Comparison of ENCODE assay signal across 26 cellular contexts in the genomic region with DNA sequence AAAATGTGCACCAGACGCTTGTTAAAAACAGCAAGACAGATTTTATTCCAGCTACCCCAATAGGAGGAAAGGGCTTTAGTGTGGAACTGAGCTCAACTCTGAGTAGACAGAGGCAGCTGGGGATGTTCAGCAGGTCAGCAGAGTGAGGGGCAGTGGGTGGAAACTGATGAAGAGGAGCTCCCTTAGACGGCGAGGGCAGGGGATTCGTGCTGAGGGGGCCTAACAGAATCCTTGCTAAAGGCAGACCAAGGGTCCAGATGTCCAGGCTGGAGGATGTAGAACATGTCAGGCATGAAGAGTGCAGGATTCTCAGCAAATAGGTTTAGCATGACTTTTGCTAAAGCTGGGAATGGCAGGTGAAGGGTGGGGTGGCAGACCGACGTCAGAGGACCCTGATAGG.
"Had no signal": no experiment of that assay in that cellular context is flagged by ENCODE, and none has a peak within 500 bp of the region (broad histone marks: within the 10 kb centered on the region; RNA-seq: fewer than 3 reads in every experiment).

No MANE protein-coding gene starts in this region.

- H3K27ac ChIP-seq: coronary artery, esophagus squamous epithelium, ovary, psoas muscle, sigmoid colon, skin epidermis, suprapubic skin, transverse colon, vagina had no signal

- FAIRE-seq: endometrium had no signal

- H3K27me3 ChIP-seq: ovary, transverse colon, vagina had no signal

- DNase-seq: effector memory CD8-positive, alpha-beta T cell; erythroblast; esophagus squamous epithelium; foreskin melanocyte; hypothalamus; immature natural killer cell; islet precursor cell; naive B cell; ovary; right cardiac atrium; sigmoid colon; stimulated activated CD4-positive, alpha-beta T cell treated with anti-CD3 and anti-CD28 coated beads, Interleukin-15, amount 100 ng/mL, for 24 hours; stimulated activated CD4-positive, alpha-beta T cell treated with anti-CD3 and anti-CD28 coated beads, Interleukin-4, amount 100 ng/mL, for 1 hour; stimulated activated CD8-positive, alpha-beta memory T cell treated with anti-CD3 and anti-CD28 coated beads, Interleukin-4, amount 100 ng/mL, for 48 hours; stimulated activated naive CD4-positive, alpha-beta T cell; stimulated activated naive CD8-positive, alpha-beta T cell treated with anti-CD3 and anti-CD28 coated beads, Interleukin-15, amount 100 ng/mL, for 72 hours; transverse colon had no signal

- H3K36me3 ChIP-seq: esophagus squamous epithelium, ovary, sigmoid colon, suprapubic skin, transverse colon, vagina had no signal

- H3K4me1 ChIP-seq: psoas muscle, sigmoid colon, transverse colon, vagina had no signal

- ATAC-seq: effector memory CD8-positive, alpha-beta T cell; left lobe of liver; natural killer cell treated with Interleukin-12 subunit alpha and Interleukin-12 subunit beta and Interleukin-15 and Interleukin-18, amount 100 ng/mL, for 72 hours; psoas muscle; right cardiac atrium; stimulated activated naive CD8-positive, alpha-beta T cell treated with anti-CD3 and anti-CD28 coated beads, Interleukin-15, amount 100 ng/mL, for 72 hours had no signal

- H3K4me3 ChIP-seq: coronary artery, esophagus squamous epithelium, lung, ovary, psoas muscle, sigmoid colon, skin epidermis, suprapubic skin, transverse colon, vagina had no signal

- H3K9me3 ChIP-seq: esophagus squamous epithelium, ovary, psoas muscle, sigmoid colon, suprapubic skin, transverse colon, vagina had no signal
